In the genomic region with DNA sequence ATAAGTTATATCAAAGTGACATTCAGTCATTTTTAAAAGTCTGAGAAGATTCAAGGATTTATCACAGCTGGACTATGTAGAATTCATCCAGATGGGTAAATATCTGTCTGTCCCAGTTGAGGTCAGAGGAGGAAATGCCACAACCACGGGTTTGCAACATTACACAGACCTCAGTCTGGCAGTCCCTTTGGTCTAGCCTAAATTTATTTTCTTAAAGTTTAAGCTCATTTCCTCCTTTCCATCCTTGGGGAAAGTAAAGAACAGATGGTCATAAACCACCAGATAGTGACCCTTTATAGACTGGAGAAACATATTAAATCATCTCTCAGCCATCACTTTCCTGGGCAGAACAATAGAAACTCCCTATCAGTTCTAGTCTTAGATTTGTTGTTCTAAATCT, we compare ENCODE assay signal across 17 cellular contexts.
A peak's percentile ranks its signal among the peaks of the same experiment; 100 is the strongest.
DNase-seq lines count a peak whose midpoint lies in the region; FAIRE-seq and TF ChIP-seq lines count a peak whose summit lies in the region.
"Had no signal": no experiment of that assay in that cellular context is flagged by ENCODE, and none has a peak within 500 bp of the region (broad histone marks: within the 10 kb centered on the region; RNA-seq: fewer than 3 reads in every experiment).

No MANE protein-coding gene starts in this region.

- H3K9me3 ChIP-seq in astrocyte (ENCODE audit: insufficient read depth, low read depth, low read length) (no peaks in the 10 kb centered on the region), left ventricle myocardium inferior (replicated peaks) (peaks cover 2% of the 10 kb centered on the region), ovary (no peaks in the 10 kb centered on the region), A673 (ENCODE audit: low read depth, low read length, poor library complexity, severe bottlenecking) (no peaks in the 10 kb centered on the region)
- H3K9me3 ChIP-seq: MG63, psoas muscle, tibial nerve had no signal

- POLR2A ChIA-PET in A673 (lab: Charles Lee; ENCODE audit: low non-redundant PET) = no interaction called here

- peaks cover 55% of the 10 kb centered on the region for H3K4me1 Mint-ChIP-seq in astrocyte (ENCODE audit: low read depth, unreplicated experiment)

- intact Hi-C loops in left ventricle myocardium inferior (cut with micrococcal nuclease) = no loop called here
- intact Hi-C loops in ovary (cut with DNase I) = no loop called here
- intact Hi-C loops in A673 (cut with micrococcal nuclease; ENCODE audit: unreplicated experiment) = no loop called here

- no peak for TF ChIP-seq POLR2A in ovary (IDR thresholded peaks at IDR 0.05)

- no peak overlapping the region for H3K9ac ChIP-seq in astrocyte (ENCODE audit: low read length)

- BruUV-seq in A673 (replicated peaks; lab: Mats Ljungman, UMichigan) = no TSS peak

- no peaks in the 10 kb centered on the region for H3K27me3 Mint-ChIP-seq in astrocyte (ENCODE audit: low read depth, unreplicated experiment)

- H3K36me3 Mint-ChIP-seq in astrocyte (ENCODE audit: low read depth, unreplicated experiment) = no peaks in the 10 kb centered on the region
- H3K36me3 Mint-ChIP-seq: activated naive CD8-positive, alpha-beta T cell had no signal

- H3K27me3 ChIP-seq in astrocyte (ENCODE audit: insufficient read depth, low read length) = no peaks in the 10 kb centered on the region
- no peaks in the 10 kb centered on the region for H3K27me3 ChIP-seq in left ventricle myocardium inferior (ENCODE audit: low read depth)
- H3K27me3 ChIP-seq in ovary = no peaks in the 10 kb centered on the region
- H3K27me3 ChIP-seq in A673 (replicated peaks; ENCODE audit: insufficient read depth, low read depth, low read length, poor library complexity) = no peaks in the 10 kb centered on the region
- H3K27me3 ChIP-seq: MG63, tibial nerve had no signal

- H3K4me1 ChIP-seq in astrocyte (ENCODE audit: insufficient read depth, low read length) (no peaks in the 10 kb centered on the region), left ventricle myocardium inferior (peaks cover 14% of the 10 kb centered on the region), ovary (ENCODE audit: insufficient read depth) (peaks cover 5% of the 10 kb centered on the region), A673 (ENCODE audit: insufficient read depth, low read length, poor library complexity, severe bottlenecking) (no peaks in the 10 kb centered on the region)
- H3K4me1 ChIP-seq: psoas muscle had no signal

- H3K27ac ChIP-seq in astrocyte (ENCODE audit: low read depth, low read length) (no peak overlapping the region), left ventricle myocardium inferior (replicated peaks) (peak overlapping the region; percentile 66), ovary (no peak overlapping the region), A673 (ENCODE audit: low read depth, low read length, poor library complexity, severe bottlenecking) (no peak overlapping the region)
- H3K27ac ChIP-seq: psoas muscle, tibial nerve had no signal

- no peak for TF ChIP-seq EP300 in ovary (IDR thresholded peaks at IDR 0.05)

- peak overlapping the region; percentile 28 for H3K4me3 Mint-ChIP-seq in astrocyte (ENCODE audit: unreplicated experiment)
- H3K4me3 Mint-ChIP-seq: activated naive CD8-positive, alpha-beta T cell had no signal

- H2AFZ ChIP-seq in astrocyte (ENCODE audit: low read depth, low read length) = no peak overlapping the region

- DNase-seq in AG09309 (ENCODE audit: low read depth) (peak; percentile 57), Kasumi-1 (lab: John Stamatoyannopoulos, UW) (peak; percentile 34 to 36), astrocyte (ENCODE audit: low read depth) (peak; percentile 86), left ventricle myocardium inferior (no peak), ovary (no peak), SK-N-DZ (ENCODE audit: low spot score) (no peak), A673 (ENCODE audit: low spot score) (no peak), COLO829 (ENCODE audit: low spot score) (no peak)
- DNase-seq: activated CD4-positive, CD25-positive, alpha-beta regulatory T cell treated with anti-CD3 and anti-CD28 coated beads, Interleukin-2, amount 50 U/mL, for 72 hours; DMS153; erythroblast; islet precursor cell; MG63; psoas muscle had no signal

- H3K36me3 ChIP-seq in astrocyte (ENCODE audit: insufficient read depth, low read length) (no peaks in the 10 kb centered on the region), left ventricle myocardium inferior (no peaks in the 10 kb centered on the region), ovary (no peaks in the 10 kb centered on the region), A673 (ENCODE audit: insufficient read depth, low read length, poor library complexity, severe bottlenecking) (no peaks in the 10 kb centered on the region)
- H3K36me3 ChIP-seq: MG63, tibial nerve had no signal

- H3K27ac Mint-ChIP-seq in astrocyte (ENCODE audit: unreplicated experiment) = peak overlapping the region; percentile 75
- H3K27ac Mint-ChIP-seq: activated naive CD8-positive, alpha-beta T cell had no signal

- WGBS in ovary, 3 donors = 0 to 12% (median 2%) methylated on average over 1 of the region's 1 CpG

- CTCF ChIA-PET in A673 (lab: Charles Lee) = no interaction called here

- H3K9me3 Mint-ChIP-seq in astrocyte (ENCODE audit: unreplicated experiment) = no peaks in the 10 kb centered on the region

- no peaks in the 10 kb centered on the region for H4K20me1 ChIP-seq in astrocyte (ENCODE audit: insufficient read depth, low read length)

- H3K4me3 ChIP-seq in AG09309 (ENCODE audit: control insufficient read depth, low read depth, low read length) (no peak overlapping the region), astrocyte (ENCODE audit: insufficient read depth, low read depth, low read length) (no peak overlapping the region), left ventricle myocardium inferior (no peak overlapping the region), ovary (no peak overlapping the region), A673 (ENCODE audit: low read depth, low read length, poor library complexity, severe bottlenecking) (no peak overlapping the region)
- H3K4me3 ChIP-seq: MG63, psoas muscle, tibial nerve had no signal

- no peak overlapping the region for H3K4me2 ChIP-seq in astrocyte (ENCODE audit: low read length)

- peak; percentile 92 for FAIRE-seq in astrocyte (lab: Jason Lieb, UNC)
- FAIRE-seq: colon had no signal

- no peaks in the 10 kb centered on the region for H3K79me2 ChIP-seq in astrocyte (ENCODE audit: insufficient read depth, low read length)

- TF ChIP-seq CTCF in AG09309 (IDR thresholded peaks at IDR 0.05; ENCODE audit: control insufficient read depth, insufficient read depth, low read depth, low read length, missing control alignments) (no peak), astrocyte (IDR thresholded peaks at IDR 0.05; ENCODE audit: insufficient read depth, low read depth, low read length) (no peak), left ventricle myocardium inferior (IDR thresholded peaks at IDR 0.05; ENCODE audit: borderline replicate concordance) (no peak), ovary (IDR thresholded peaks at IDR 0.05) (no peak), A673 (conservative IDR thresholded peaks at IDR 0.05; ENCODE audit: low read depth, low read length) (no peak)

Comparison
In these comparisons a context has a peak if more than half of its experiments do, and no peak if none do; other contexts are left out.
1. DNase-seq: peak in AG09309 (single experiment), Kasumi-1 (2 of 2) and astrocyte (single experiment); none in left ventricle myocardium inferior (single experiment), ovary (0 of 5), SK-N-DZ (single experiment), A673 (single experiment) and COLO829 (single experiment).